Comparison of ENCODE assay signal across 1 cellular context in genomic region chr6:69265090-69265489, GRCh38.
A peak's percentile ranks its signal among the peaks of the same experiment; 100 is the strongest.
TF ChIP-seq lines count a peak whose summit lies in the region.

No MANE protein-coding gene starts in this region.

TF ChIP-seq in GM12878, 131 proteins besides CTCF, POLR2A, EP300 and RAD21 (continued from another document):
- TF ChIP-seq ZNF687 (IDR thresholded peaks at IDR 0.05) (no peak), JUNB (IDR thresholded peaks at IDR 0.05) (peak; percentile 88), CREM (IDR thresholded peaks at IDR 0.05; ENCODE audit: low read depth) (peak; percentile 77; the same call in 1 of the 2 replicates), CEBPB (IDR thresholded peaks at IDR 0.05; ENCODE audit: borderline replicate concordance in 1 of 2, low read depth in 2 of 2, low read length in 2 of 2) (peak in 1 of 2 experiments; percentile 26; a peak in 1 of 4 replicates), NFIC (IDR thresholded peaks at IDR 0.05; ENCODE audit: low read depth, low read length) (peak; percentile 88; the same call in 1 of the 2 replicates), MXI1 (IDR thresholded peaks at IDR 0.05; ENCODE audit: low read depth, low read length) (no peak), CREB1 (IDR thresholded peaks at IDR 0.05; ENCODE audit: low read depth) (0 out of 2 replicates have a peak, but pooled peaks have one; percentile 33), RFX5 (IDR thresholded peaks at IDR 0.05; ENCODE audit: low read depth, low read length) (no peak), MEF2A (IDR thresholded peaks at IDR 0.05; ENCODE audit: insufficient read depth, low read depth, low read length) (peak; percentile 82), ELK1 (IDR thresholded peaks at IDR 0.05; ENCODE audit: low read depth, low read length) (no peak), USF1 (IDR thresholded peaks at IDR 0.05; ENCODE audit: borderline replicate concordance, extremely low read length, insufficient read depth, low read depth, low read length) (no peak), SMAD1 (IDR thresholded peaks at IDR 0.05; ENCODE audit: low read depth, partially characterized antibody) (no peak), MEF2B (IDR thresholded peaks at IDR 0.05; ENCODE audit: partially characterized antibody, poor library complexity, severe bottlenecking) (no peak), SREBF2 (IDR thresholded peaks at IDR 0.05; ENCODE audit: low read length) (no peak), ZBTB11 (CRISPR knock-in tag; IDR thresholded peaks at IDR 0.05) (no peak), PRDM15 (CRISPR knock-in tag; IDR thresholded peaks at IDR 0.05) (no peak), EED (IDR thresholded peaks at IDR 0.05; ENCODE audit: low read depth) (no peak), ZNF622 (IDR thresholded peaks at IDR 0.05) (no peak), ZNF217 (IDR thresholded peaks at IDR 0.05) (no peak), MTA3 (IDR thresholded peaks at IDR 0.05; ENCODE audit: borderline replicate concordance, low read length) (peak; percentile 61; the same call in 1 of the 2 replicates), CBX3 (IDR thresholded peaks at IDR 0.05; ENCODE audit: borderline replicate concordance, low read depth) (no peak), TCF7 (IDR thresholded peaks at IDR 0.05; ENCODE audit: borderline replicate concordance) (no peak; the same call in 1 of the 2 replicates), ATF2 (IDR thresholded peaks at IDR 0.05; ENCODE audit: low read length) (peak; percentile 50; the same call in 1 of the 2 replicates)
TF ChIP-seq in GM12878: peak in this region for 12.
